9 cellular contexts compared by ENCODE assay signal in the genomic region with DNA sequence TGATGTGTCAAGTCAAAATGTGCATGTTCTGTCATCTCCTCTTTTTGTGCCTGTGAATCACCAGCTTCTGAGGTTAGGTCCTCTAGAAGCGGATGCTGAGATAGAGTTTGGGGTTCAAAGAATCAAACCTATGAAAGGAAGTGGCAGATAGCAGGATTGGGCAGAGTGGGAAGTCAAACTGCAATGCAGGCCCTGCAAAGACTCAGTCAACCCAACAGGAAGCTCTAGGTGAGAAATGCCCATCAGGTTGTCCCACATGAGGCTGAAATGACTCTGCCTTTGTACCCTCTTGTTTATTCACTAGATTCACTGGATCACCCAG. TPM values are rescaled to one million over a fixed set of nuclear protein-coding genes. Genes with fewer than 3 reads are reported as not detected.
A peak's percentile ranks its signal among the peaks of the same experiment; 100 is the strongest.
DNase-seq lines count a peak whose midpoint lies in the region; ATAC-seq and TF ChIP-seq lines count a peak whose summit lies in the region.
"Had no signal": no experiment of that assay in that cellular context is flagged by ENCODE, and none has a peak within 500 bp of the region (broad histone marks: within the 10 kb centered on the region; RNA-seq: fewer than 3 reads in every experiment).

No MANE protein-coding gene starts in this region.

- peak overlapping the region; percentile 60 to 88 (median 82) for H3K27ac Mint-ChIP-seq in naive thymus-derived CD8-positive, alpha-beta T cell

- H3K4me3 Mint-ChIP-seq in naive thymus-derived CD8-positive, alpha-beta T cell, result peak overlapping the region in 6 of 10 donors; percentile 1 to 30 (median 8)

- H3K27ac ChIP-seq in WERI-Rb-1, result no peak overlapping the region
- H3K27ac ChIP-seq: cardiac muscle cell had no signal

- H3K27me3 ChIP-seq in WERI-Rb-1 (ENCODE audit: insufficient read depth, low read depth, severe bottlenecking), result no peaks in the 10 kb centered on the region
- H3K27me3 ChIP-seq: cardiac muscle cell had no signal

- H3K27me3 Mint-ChIP-seq in naive thymus-derived CD8-positive, alpha-beta T cell, result no peaks in the 10 kb centered on the region

- ATAC-seq in HG03432 (IDR thresholded peaks at IDR 0.05; ENCODE audit: unreplicated experiment) (peak; percentile 93), HG03521 (IDR thresholded peaks at IDR 0.05; ENCODE audit: unreplicated experiment) (no peak)
- ATAC-seq in naive thymus-derived CD8-positive, alpha-beta T cell, result peak; percentile 94 to 95

- H3K9me3 ChIP-seq in WERI-Rb-1 (ENCODE audit: severe bottlenecking), result no peaks in the 10 kb centered on the region

- POLR2A ChIA-PET in naive thymus-derived CD8-positive, alpha-beta T cell (lab: Charles Lee), result interaction anchor here (0.6 to 2.2 kb wide), 6 partner anchors 38 to 204 kb away, joined by 3 to 11 read pairs (median 7); partner anchors contain the start of genes FBXO33, PNN and TRAPPC6B

- no peaks in the 10 kb centered on the region for H3K36me3 ChIP-seq in WERI-Rb-1
- H3K36me3 ChIP-seq: cardiac muscle cell had no signal

- no peaks in the 10 kb centered on the region for H3K9me3 Mint-ChIP-seq in naive thymus-derived CD8-positive, alpha-beta T cell

- DNase-seq in Daoy (ENCODE audit: low read depth) (peak; percentile 37), GOT3 (lab: John Stamatoyannopoulos, UW) (no peak), WERI-Rb-1 (no peak), GM19240 (ENCODE audit: insufficient read length, low spot score) (no peak)
- DNase-seq in activated CD8-positive, alpha-beta memory T cell treated with anti-CD3 and anti-CD28 coated beads, Interleukin-2, amount 50 U/mL, for 24 hours (ENCODE audit: extremely low read depth), result peak; percentile 25
- DNase-seq in naive thymus-derived CD8-positive, alpha-beta T cell, result peak in 9 of 10 donors; percentile 6 to 72 (median 40)

- H3K4me3 ChIP-seq in WERI-Rb-1 (ENCODE audit: low read depth, low read length), result no peak overlapping the region
- H3K4me3 ChIP-seq: cardiac muscle cell had no signal

- H3K4me1 Mint-ChIP-seq in naive thymus-derived CD8-positive, alpha-beta T cell, result peaks cover 14 to 45% (median 33%) of the 10 kb centered on the region in 4 donors

- no peak for TF ChIP-seq CTCF in WERI-Rb-1 (IDR thresholded peaks at IDR 0.05; ENCODE audit: low read depth, low read length)

- no peaks in the 10 kb centered on the region for H3K36me3 Mint-ChIP-seq in naive thymus-derived CD8-positive, alpha-beta T cell

RNA-seq across cellular contexts. Expression of gene MIA2, which starts 4.5 kb away (rescaled TPM):
- 19.1 and 27.7 TPM in 2 replicates for total RNA-seq in Daoy (2014; rRNA removed; shearing (Covaris generic))
- total RNA-seq in naive thymus-derived CD8-positive, alpha-beta T cell, result 10 to 100 TPM; 26.0 to 26.1 TPM
- polyA plus RNA-seq in naive thymus-derived CD8-positive, alpha-beta T cell, result 10 to 100 TPM; 21.5 to 23.1 (median 22.4) TPM

RNA-seq across cellular contexts. Expression of gene PNN, which starts 54.1 kb away (rescaled TPM):
- total RNA-seq in Daoy (2014; rRNA removed; shearing (Covaris generic)), result 43.9 and 47.2 TPM in 2 replicates
- 100 to 1,000 TPM; 114 to 116 TPM for total RNA-seq in naive thymus-derived CD8-positive, alpha-beta T cell
- polyA plus RNA-seq in naive thymus-derived CD8-positive, alpha-beta T cell, result 10 to 100 TPM; 15.4 to 24.2 (median 18.9) TPM

RNA-seq across cellular contexts. Expression of gene TRAPPC6B, which starts 59.0 kb away (rescaled TPM):
- 23.4 and 25.9 TPM in 2 replicates for total RNA-seq in Daoy (2014; rRNA removed; shearing (Covaris generic))
- total RNA-seq in naive thymus-derived CD8-positive, alpha-beta T cell, result 10 to 100 TPM; 30.2 to 38.7 TPM
- 10 to 100 TPM; 11.0 to 13.9 (median 12.1) TPM for polyA plus RNA-seq in naive thymus-derived CD8-positive, alpha-beta T cell

Comparison
In these comparisons a context has a peak if more than half of its experiments do, and no peak if none do; other contexts are left out.
1. DNase-seq: peak in Daoy (single experiment), activated CD8-positive, alpha-beta memory T cell treated with anti-CD3 and anti-CD28 coated beads, Interleukin-2, amount 50 U/mL, for 24 hours (single experiment) and naive thymus-derived CD8-positive, alpha-beta T cell (9 of 10); none in GOT3 (single experiment), WERI-Rb-1 (single experiment) and GM19240 (single experiment).